16 cellular contexts compared by ENCODE assay signal in the genomic region with DNA sequence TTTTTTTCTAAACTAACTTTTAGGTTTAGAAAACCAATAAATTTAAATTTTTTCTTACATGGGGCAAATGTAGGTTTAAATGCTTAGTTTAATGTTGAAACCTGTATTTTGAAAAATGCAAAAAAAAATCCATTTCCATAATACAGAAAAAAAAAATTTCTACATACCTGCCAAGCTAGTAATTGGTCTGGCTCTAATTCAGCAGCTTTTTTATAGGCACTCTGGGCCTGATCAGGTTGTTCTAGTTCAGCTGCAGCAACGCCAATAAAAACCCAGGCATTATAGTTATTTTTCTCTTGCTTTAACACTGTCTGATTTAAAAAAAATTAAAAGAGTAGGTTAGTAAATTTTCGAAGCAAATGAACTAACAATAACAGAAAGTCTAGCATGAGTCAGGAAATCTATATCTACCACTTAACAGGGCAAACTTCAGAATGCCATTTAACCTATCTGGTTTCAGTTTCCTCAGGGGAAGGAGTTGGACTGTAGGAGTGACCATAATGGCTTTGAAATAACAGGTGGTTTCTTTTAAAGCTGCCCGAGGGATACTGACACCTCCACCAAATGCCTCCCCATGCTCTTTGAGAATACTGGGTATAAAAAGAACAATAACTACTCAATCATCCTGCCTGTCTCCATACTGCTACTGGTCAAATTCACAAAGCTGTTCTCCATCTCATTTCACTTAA. TPM values are rescaled to one million over a fixed set of nuclear protein-coding genes. Genes with fewer than 3 reads are reported as not detected.
DNase-seq lines count a peak whose midpoint lies in the region; ATAC-seq, FAIRE-seq and TF ChIP-seq lines count a peak whose summit lies in the region.
"Had no signal": no experiment of that assay in that cellular context is flagged by ENCODE, and none has a peak within 500 bp of the region (broad histone marks: within the 10 kb centered on the region; RNA-seq: fewer than 3 reads in every experiment).

No MANE protein-coding gene starts in this region.

- peaks cover 87% of the 10 kb centered on the region for H3K36me3 ChIP-seq in SK-N-MC (ENCODE audit: insufficient read depth, low read length)
- H3K36me3 ChIP-seq in Caco-2 (ENCODE audit: control insufficient read depth, insufficient read depth, low read length) = no peaks in the 10 kb centered on the region

- H3K27me3 ChIP-seq in Caco-2 (replicated peaks; ENCODE audit: control insufficient read depth, insufficient read depth, low read length) = no peaks in the 10 kb centered on the region
- H3K27me3 ChIP-seq: transverse colon had no signal

- BruUV-seq in Caco-2 (replicated peaks; lab: Mats Ljungman, UMichigan) = no TSS peak

- H3K27ac Mint-ChIP-seq in Caco-2 (ENCODE audit: unreplicated experiment) = no peak overlapping the region
- H3K27ac Mint-ChIP-seq: activated naive CD4-positive, alpha-beta T cell treated with anti-CD3 and anti-CD28 coated beads for 36 hours; dendritic cell treated with granulocyte-macrophage colony-stimulating factor and Interleukin-4, amounts not matched to agents 40 ng/mL and 50 ng/mL, for 4 days had no signal

- CTCF ChIA-PET in Caco-2 (lab: Charles Lee) = no interaction called here

- ATAC-seq in HG03108 (IDR thresholded peaks at IDR 0.05; ENCODE audit: unreplicated experiment) (peak; percentile 54), left colon (peak; percentile 82)

- H3K9ac ChIP-seq in SK-N-MC (ENCODE audit: insufficient read length) = no peak overlapping the region

- DNase-seq in GM12865 (ENCODE audit: low read depth) (peak; percentile 18), SK-N-MC (ENCODE audit: low read depth, low spot score) (no peak), left colon (no peak), COR-L47 (lab: John Stamatoyannopoulos, UW) (no peak), hypothalamus (lab: John Stamatoyannopoulos, UW) (no peak), H54 (ENCODE audit: insufficient read length, low spot score) (no peak), Caco-2 (no peak)
- DNase-seq: activated naive CD4-positive, alpha-beta T cell treated with anti-CD3 and anti-CD28 coated beads for 36 hours; CD4-positive, alpha-beta memory T cell; glutamatergic neuron; NCI-H226; SHP77 treated with DMSO at 0.1 percent for 48 hours; transverse colon had no signal

- H3K36me3 Mint-ChIP-seq in Caco-2 (ENCODE audit: insufficient read depth, unreplicated experiment) = peaks cover 34% of the 10 kb centered on the region

- H3K9me3 ChIP-seq in SK-N-MC (ENCODE audit: low read depth, low read length) (no peaks in the 10 kb centered on the region; the same call in 1 of the 2 replicates), Caco-2 (no peaks in the 10 kb centered on the region)
- H3K9me3 ChIP-seq: transverse colon had no signal

- no peak for TF ChIP-seq CTCF in GM12865 (IDR thresholded peaks at IDR 0.05; ENCODE audit: insufficient read depth, low read depth, low read length, missing control alignments)
- TF ChIP-seq CTCF in Caco-2 (IDR thresholded peaks at IDR 0.05; ENCODE audit: insufficient read depth in 1 of 2, low read depth in 1 of 2, low read length in 1 of 2, severe bottlenecking in 1 of 2, unreplicated experiment in 1 of 2) = no peak

- no peaks in the 10 kb centered on the region for H3K9me3 Mint-ChIP-seq in Caco-2 (ENCODE audit: unreplicated experiment)
- H3K9me3 Mint-ChIP-seq: activated naive CD4-positive, alpha-beta T cell treated with anti-CD3 and anti-CD28 coated beads for 36 hours; CD4-positive, alpha-beta memory T cell; dendritic cell treated with granulocyte-macrophage colony-stimulating factor and Interleukin-4, amounts not matched to agents 40 ng/mL and 50 ng/mL, for 4 days had no signal

- 0 out of 2 replicates have a peak overlapping the region, but pooled peaks have one; percentile 45 for H3K27ac ChIP-seq in SK-N-MC

- no peak overlapping the region for H3K4me3 Mint-ChIP-seq in Caco-2 (ENCODE audit: unreplicated experiment)
- H3K4me3 Mint-ChIP-seq: activated naive CD4-positive, alpha-beta T cell treated with anti-CD3 and anti-CD28 coated beads for 36 hours; CD4-positive, alpha-beta memory T cell; dendritic cell treated with granulocyte-macrophage colony-stimulating factor and Interleukin-4, amounts not matched to agents 40 ng/mL and 50 ng/mL, for 4 days had no signal

- FAIRE-seq in H54 (lab: Jason Lieb, UNC) = no peak

- no peaks in the 10 kb centered on the region for H3K27me3 Mint-ChIP-seq in Caco-2 (ENCODE audit: insufficient read depth, unreplicated experiment)
- H3K27me3 Mint-ChIP-seq: CD4-positive, alpha-beta memory T cell; dendritic cell treated with granulocyte-macrophage colony-stimulating factor and Interleukin-4, amounts not matched to agents 40 ng/mL and 50 ng/mL, for 4 days had no signal

- H3K4me1 ChIP-seq in Caco-2 = no peaks in the 10 kb centered on the region

- H3K4me1 Mint-ChIP-seq in Caco-2 (ENCODE audit: low read depth, unreplicated experiment) = no peaks in the 10 kb centered on the region

- H3K4me3 ChIP-seq in GM12865 (ENCODE audit: low read depth, low read length) (no peak overlapping the region), SK-N-MC (no peak overlapping the region), Caco-2 (ENCODE audit: low read depth, low read length) (no peak overlapping the region)
- H3K4me3 ChIP-seq: lung, transverse colon had no signal

- no peak for TF ChIP-seq POLR2A in H54 (IDR thresholded peaks at IDR 0.05; ENCODE audit: low read depth, low read length)

- POLR2A ChIA-PET in Caco-2 (lab: Charles Lee) = no interaction called here

- intact Hi-C loops in left colon (cut with DNase I, micrococcal nuclease) = no loop called here
- intact Hi-C loops in Caco-2 (cut with micrococcal nuclease; ENCODE audit: unreplicated experiment) = no loop called here

RNA-seq across cellular contexts. Expression of a gene that starts 11.6 kb away (rescaled TPM):
- total RNA-seq in left colon = 10 to 100 TPM; 50.3 to 57.2 TPM
- total RNA-seq in Caco-2 (2022) = 75.6 and 78.4 TPM in 2 replicates

RNA-seq across cellular contexts. Expression of a gene that starts 11.7 kb away (rescaled TPM):
- total RNA-seq in left colon (1 to 10 TPM; 2.0 to 2.2 TPM), Caco-2 (2022) (5.0 and 5.5 TPM in 2 replicates)
